11 cellular contexts compared by ENCODE assay signal in the genomic region with DNA sequence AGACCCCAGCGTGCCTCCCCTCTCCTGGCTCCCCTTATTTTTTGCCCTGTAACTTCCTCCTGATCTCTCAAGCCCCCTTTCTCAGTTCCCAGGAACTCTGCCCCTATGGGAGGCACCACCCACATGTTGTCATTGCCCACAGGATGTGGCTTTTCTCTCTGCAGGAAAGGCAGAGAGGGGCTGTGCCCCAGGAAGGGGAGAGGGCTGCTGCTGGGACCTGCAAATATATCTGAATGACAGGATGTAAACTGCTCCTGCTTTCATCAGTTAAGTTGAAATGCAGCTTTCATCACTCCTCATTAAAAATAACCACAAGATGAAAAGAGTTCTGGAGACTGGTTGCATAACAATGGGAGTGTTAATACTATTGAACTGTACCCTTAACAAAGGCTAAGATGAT.
A peak's percentile ranks its signal among the peaks of the same experiment; 100 is the strongest.
DNase-seq lines count a peak whose midpoint lies in the region; ATAC-seq and TF ChIP-seq lines count a peak whose summit lies in the region.
"Had no signal": no experiment of that assay in that cellular context is flagged by ENCODE, and none has a peak within 500 bp of the region (broad histone marks: within the 10 kb centered on the region; RNA-seq: fewer than 3 reads in every experiment).

No MANE protein-coding gene starts in this region.

- H3K27me3 Mint-ChIP-seq in activated T-cell treated with anti-CD3 and anti-CD28 coated beads, Interleukin-2, amount 50 U/mL, for 72 hours (ENCODE audit: low read depth): no peaks in the 10 kb centered on the region
- H3K27me3 Mint-ChIP-seq in activated naive CD8-positive, alpha-beta T cell treated with anti-CD3 and anti-CD28 coated beads for 36 hours: no peaks in the 10 kb centered on the region

- no peak overlapping the region for H3K4me2 ChIP-seq in OCI-LY7 (ENCODE audit: low read length)

- DNase-seq in activated T-cell treated with anti-CD3 and anti-CD28 coated beads, Interleukin-2, amount 50 U/mL, for 72 hours: no peak
- DNase-seq in activated T-cell treated with anti-CD3 and anti-CD28 coated beads, Interleukin-2, amount 50 U/mL, for 48 hours: no peak
- DNase-seq in OCI-LY7 (ENCODE audit: low spot score) (peak; percentile 17), glomerular visceral epithelial cell (ENCODE audit: extremely low spot score) (no peak), NCI-H748 (lab: John Stamatoyannopoulos, UW; ENCODE audit: unreplicated experiment) (no peak), G401 (ENCODE audit: low spot score) (no peak)
- DNase-seq in activated naive CD8-positive, alpha-beta T cell treated with anti-CD3 and anti-CD28 coated beads for 36 hours: peak; percentile 22
- no peak for DNase-seq in stimulated activated naive CD8-positive, alpha-beta T cell treated with anti-CD3 and anti-CD28 coated beads, Interleukin-15, Interleukin-2, amounts not matched to agents 100 U/mL and 50 U/mL, for 24 hours
- DNase-seq: NCI-H146 had no signal

- H3K9me3 ChIP-seq in OCI-LY7 (ENCODE audit: low read length): no peaks in the 10 kb centered on the region

- peak overlapping the region; percentile 15 for H3K4me3 Mint-ChIP-seq in activated T-cell treated with anti-CD3 and anti-CD28 coated beads, Interleukin-2, amount 50 U/mL, for 72 hours
- H3K4me3 Mint-ChIP-seq in activated naive CD8-positive, alpha-beta T cell treated with anti-CD3 and anti-CD28 coated beads for 36 hours: peak overlapping the region; percentile 5

- no peaks in the 10 kb centered on the region for H3K79me2 ChIP-seq in OCI-LY7 (ENCODE audit: insufficient read depth, low read depth, low read length)

- no peak for TF ChIP-seq CTCF in OCI-LY7 (conservative IDR thresholded peaks at IDR 0.05; ENCODE audit: low read length)

- ATAC-seq in activated T-cell treated with anti-CD3 and anti-CD28 coated beads, Interleukin-2, amount 50 U/mL, for 72 hours (replicated peaks in 1 of 2): peak in 1 of 2 donors; percentile 49
- ATAC-seq in stimulated activated naive CD8-positive, alpha-beta T cell treated with anti-CD3 and anti-CD28 coated beads, Interleukin-15, Interleukin-2, amounts not matched to agents 100 U/mL and 50 U/mL, for 24 hours: peak; percentile 44
- ATAC-seq: esophagus mucosa, SK-N-SH treated with all-trans-retinoic acid at 6 μM for 48 hours had no signal

- CTCF ChIA-PET in OCI-LY7 (lab: Charles Lee; ENCODE audit: unreplicated experiment): no interaction called here

- no peaks in the 10 kb centered on the region for H3K36me3 ChIP-seq in OCI-LY7 (ENCODE audit: insufficient read depth, low read length)

- POLR2A ChIA-PET in OCI-LY7 (lab: Charles Lee): no interaction called here

- peaks cover 68% of the 10 kb centered on the region for H3K4me1 Mint-ChIP-seq in activated T-cell treated with anti-CD3 and anti-CD28 coated beads, Interleukin-2, amount 50 U/mL, for 72 hours (ENCODE audit: low read depth)
- H3K4me1 Mint-ChIP-seq in activated naive CD8-positive, alpha-beta T cell treated with anti-CD3 and anti-CD28 coated beads for 36 hours: peaks cover 53% of the 10 kb centered on the region

- peak overlapping the region; percentile 47 for H3K27ac Mint-ChIP-seq in activated T-cell treated with anti-CD3 and anti-CD28 coated beads, Interleukin-2, amount 50 U/mL, for 72 hours
- peak overlapping the region; percentile 85 for H3K27ac Mint-ChIP-seq in activated naive CD8-positive, alpha-beta T cell treated with anti-CD3 and anti-CD28 coated beads for 36 hours

- no peaks in the 10 kb centered on the region for H4K20me1 ChIP-seq in OCI-LY7 (ENCODE audit: insufficient read depth, low read length)

- H3K9me3 Mint-ChIP-seq in activated T-cell treated with anti-CD3 and anti-CD28 coated beads, Interleukin-2, amount 50 U/mL, for 72 hours: peaks cover 0 to 1% of the 10 kb centered on the region in 2 donors
- H3K9me3 Mint-ChIP-seq in activated naive CD8-positive, alpha-beta T cell treated with anti-CD3 and anti-CD28 coated beads for 36 hours: no peaks in the 10 kb centered on the region

- no peaks in the 10 kb centered on the region for H3K9me2 ChIP-seq in OCI-LY7 (ENCODE audit: insufficient read depth, low read length)

- in situ Hi-C loops in G401 (cut with HindIII; ENCODE audit: low sequenced_read_pairs): no loop called here

- H2AFZ ChIP-seq in OCI-LY7 (ENCODE audit: low read length): no peak overlapping the region

- no peak overlapping the region for H3K27ac ChIP-seq in OCI-LY7 (ENCODE audit: low read depth, low read length, poor library complexity, severe bottlenecking)

- H3K36me3 Mint-ChIP-seq in activated T-cell treated with anti-CD3 and anti-CD28 coated beads, Interleukin-2, amount 50 U/mL, for 72 hours (ENCODE audit: insufficient read depth in 2 of 2): peaks cover 4 to 23% of the 10 kb centered on the region in 2 donors
- H3K36me3 Mint-ChIP-seq in activated naive CD8-positive, alpha-beta T cell treated with anti-CD3 and anti-CD28 coated beads for 36 hours: peaks cover 56% of the 10 kb centered on the region

- no TSS peak for BruUV-seq in OCI-LY7 (replicated peaks; lab: Mats Ljungman, UMichigan)

- peaks cover 11% of the 10 kb centered on the region for H3K4me1 ChIP-seq in OCI-LY7 (ENCODE audit: insufficient read depth, low read length, poor library complexity, severe bottlenecking)

- no peak overlapping the region for H3K4me3 ChIP-seq in OCI-LY7 (ENCODE audit: low read depth, low read length, poor library complexity, severe bottlenecking)

- intact Hi-C loops in OCI-LY7 (cut with micrococcal nuclease; ENCODE audit: unreplicated experiment): loop anchor here (10.0 kb wide), 1 partner anchor 122 kb away; no protein-coding TSS in a partner anchor

Comparison
In these comparisons a context has a peak if more than half of its experiments do, and no peak if none do; other contexts are left out.
1. DNase-seq: peak in OCI-LY7 (single experiment) and activated naive CD8-positive, alpha-beta T cell treated with anti-CD3 and anti-CD28 coated beads for 36 hours (single experiment); none in activated T-cell treated with anti-CD3 and anti-CD28 coated beads, Interleukin-2, amount 50 U/mL, for 72 hours (0 of 2), activated T-cell treated with anti-CD3 and anti-CD28 coated beads, Interleukin-2, amount 50 U/mL, for 48 hours (0 of 2), stimulated activated naive CD8-positive, alpha-beta T cell treated with anti-CD3 and anti-CD28 coated beads, Interleukin-15, Interleukin-2, amounts not matched to agents 100 U/mL and 50 U/mL, for 24 hours (single experiment), glomerular visceral epithelial cell (single experiment), NCI-H748 (single experiment) and G401 (single experiment).